Comparison of ENCODE assay signal across 1 cellular context in genomic region chr7:47788083-47788482, GRCh38.
TF ChIP-seq lines count a peak whose summit lies in the region.

No MANE protein-coding gene starts in this region.

TF ChIP-seq in A549, 52 proteins besides CTCF, POLR2A, EP300 and RAD21 (continued from another document):
- no peak for TF ChIP-seq HOXA7 (CRISPR knock-in tag; IDR thresholded peaks at IDR 0.05)
- TF ChIP-seq USF2 (IDR thresholded peaks at IDR 0.05) = no peak
- no peak for TF ChIP-seq HMGXB4 (CRISPR knock-in tag; IDR thresholded peaks at IDR 0.05; ENCODE audit: borderline replicate concordance)
- TF ChIP-seq REST (IDR thresholded peaks at IDR 0.05) = no peak
- no peak for TF ChIP-seq ZFP36 (IDR thresholded peaks at IDR 0.05; ENCODE audit: borderline replicate concordance, partially characterized antibody)
- no peak for TF ChIP-seq NR3C1 (IDR thresholded peaks at IDR 0.05)
- TF ChIP-seq RCOR1 (IDR thresholded peaks at IDR 0.05; ENCODE audit: low read depth, low read length) = no peak
- no peak for TF ChIP-seq RFX5 (IDR thresholded peaks at IDR 0.05)
- TF ChIP-seq E2F6 (IDR thresholded peaks at IDR 0.05; ENCODE audit: borderline replicate concordance, low read depth) = no peak
- no peak for TF ChIP-seq MAZ (IDR thresholded peaks at IDR 0.05; ENCODE audit: borderline replicate concordance, low read depth, low read length)
